13 cellular contexts compared by ENCODE assay signal in the genomic region with DNA sequence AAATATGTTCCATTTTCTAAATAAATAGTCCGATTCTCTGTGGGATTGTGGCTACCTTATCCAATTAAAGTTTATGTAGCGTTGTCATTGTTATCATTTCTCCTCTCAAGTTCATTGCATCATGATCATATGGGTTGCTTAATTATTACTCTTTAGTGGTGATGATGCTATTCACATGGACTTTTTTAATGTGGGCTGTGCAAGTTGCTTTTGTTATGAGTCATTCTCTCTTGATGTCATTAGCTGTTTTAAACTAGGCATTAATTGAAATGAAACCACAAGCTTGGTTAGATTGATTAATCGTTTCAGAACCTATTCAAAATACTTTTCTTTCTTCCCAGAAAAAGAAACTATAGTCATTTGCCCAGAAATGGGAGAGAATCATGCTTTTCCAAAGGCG. TPM values are rescaled to one million over a fixed set of nuclear protein-coding genes. Genes with fewer than 3 reads are reported as not detected.
A peak's percentile ranks its signal among the peaks of the same experiment; 100 is the strongest.
DNase-seq lines count a peak whose midpoint lies in the region; ATAC-seq, FAIRE-seq and TF ChIP-seq lines count a peak whose summit lies in the region.
"Had no signal": no experiment of that assay in that cellular context is flagged by ENCODE, and none has a peak within 500 bp of the region (broad histone marks: within the 10 kb centered on the region; RNA-seq: fewer than 3 reads in every experiment).

No MANE protein-coding gene starts in this region.

- peak overlapping the region; percentile 4 for H3K27ac Mint-ChIP-seq in astrocyte (ENCODE audit: unreplicated experiment)
- no peak overlapping the region for H3K27ac Mint-ChIP-seq in CD4-positive, alpha-beta memory T cell
- H3K27ac Mint-ChIP-seq: activated B cell treated with CpG ODN at 0.5 μM for 24 hours; dendritic cell treated with granulocyte-macrophage colony-stimulating factor and Interleukin-4, amounts not matched to agents 40 ng/mL and 50 ng/mL, for 4 days had no signal

- H3K27me3 Mint-ChIP-seq in astrocyte (ENCODE audit: low read depth, unreplicated experiment): no peaks in the 10 kb centered on the region
- H3K27me3 Mint-ChIP-seq in CD4-positive, alpha-beta memory T cell: peaks cover 2% of the 10 kb centered on the region in 2 donors
- H3K27me3 Mint-ChIP-seq: activated B cell treated with CpG ODN at 0.5 μM for 24 hours had no signal

- H3K27ac ChIP-seq in IMR-90 (ENCODE audit: insufficient read depth, low read length): no peak overlapping the region
- H3K27ac ChIP-seq in astrocyte (ENCODE audit: low read depth, low read length): peak overlapping the region; percentile 97
- peak overlapping the region; percentile 87 for H3K27ac ChIP-seq in keratinocyte (ENCODE audit: control insufficient read depth, insufficient read depth, low read length)
- no peak overlapping the region for H3K27ac ChIP-seq in left lung
- no peak overlapping the region for H3K27ac ChIP-seq in CD4-positive, alpha-beta memory T cell (ENCODE audit: low read depth, low read length)

- H3K9ac ChIP-seq in IMR-90 (ENCODE audit: low read depth, low read length): no peak overlapping the region
- peak overlapping the region; percentile 84 for H3K9ac ChIP-seq in astrocyte (ENCODE audit: low read length)
- H3K9ac ChIP-seq in keratinocyte (ENCODE audit: control insufficient read depth, extremely low read depth, insufficient read depth, low read length): peak overlapping the region; percentile 51

- no peak overlapping the region for H2AK9ac ChIP-seq in IMR-90 (replicated peaks; ENCODE audit: low read depth, low read length, poor library complexity)

- no CpG with 5 or more reads among the region's 4 CpGs for WGBS in IMR-90 (ENCODE audit: extremely low coverage in 2 of 2, insufficient read length in 1 of 2), 2 experiments

- peak overlapping the region; percentile 59 for H2BK5ac ChIP-seq in IMR-90 (ENCODE audit: low read depth, low read length, poor library complexity, severe bottlenecking)

- dilution Hi-C loops in IMR-90 (cut with HindIII; ENCODE audit: low sequenced_read_pairs, unreplicated experiment) (no loop called here), keratinocyte (cut with MboI; ENCODE audit: extremely low pct_ligation_motif_present, low sequenced_read_pairs) (no loop called here)

- no peaks in the 10 kb centered on the region; a peak in 1 of 4 replicates for H3K79me1 ChIP-seq in IMR-90 (ENCODE audit: low read depth in 1 of 2, low read length in 2 of 2)

- ATAC-seq in IMR-90 (ENCODE audit: low read depth) (peak; percentile 53), left lung (no peak), HG02588 (IDR thresholded peaks at IDR 0.05; ENCODE audit: unreplicated experiment) (no peak), Right ventricle myocardium inferior (no peak)
- ATAC-seq: sciatic nerve had no signal

- H3K4me3 Mint-ChIP-seq in astrocyte (ENCODE audit: unreplicated experiment): no peak overlapping the region
- no peak overlapping the region for H3K4me3 Mint-ChIP-seq in CD4-positive, alpha-beta memory T cell
- H3K4me3 Mint-ChIP-seq: activated B cell treated with CpG ODN at 0.5 μM for 24 hours; dendritic cell treated with granulocyte-macrophage colony-stimulating factor and Interleukin-4, amounts not matched to agents 40 ng/mL and 50 ng/mL, for 4 days had no signal

- no TSS peak for BruUV-seq in IMR-90 (replicated peaks; lab: Mats Ljungman, UMichigan)

- no peak overlapping the region for H3K23ac ChIP-seq in IMR-90 (ENCODE audit: low read depth, low read length)

- no peak overlapping the region for H3K14ac ChIP-seq in IMR-90 (replicated peaks; ENCODE audit: low read depth, low read length)

- TF ChIP-seq RAD21 in IMR-90 (IDR thresholded peaks at IDR 0.05; ENCODE audit: low read length): no peak

- H3K9me3 Mint-ChIP-seq in astrocyte (ENCODE audit: unreplicated experiment): no peaks in the 10 kb centered on the region
- peaks cover 0 to 3% (median 0%) of the 10 kb centered on the region in 8 donors for H3K9me3 Mint-ChIP-seq in CD4-positive, alpha-beta memory T cell
- H3K9me3 Mint-ChIP-seq: activated B cell treated with CpG ODN at 0.5 μM for 24 hours; dendritic cell treated with granulocyte-macrophage colony-stimulating factor and Interleukin-4, amounts not matched to agents 40 ng/mL and 50 ng/mL, for 4 days had no signal

- H3K9me3 ChIP-seq in IMR-90 (ENCODE audit: control insufficient read depth, insufficient read depth, low read length): no peaks in the 10 kb centered on the region
- no peaks in the 10 kb centered on the region for H3K9me3 ChIP-seq in astrocyte (ENCODE audit: insufficient read depth, low read depth, low read length)
- no peaks in the 10 kb centered on the region for H3K9me3 ChIP-seq in keratinocyte (ENCODE audit: control insufficient read depth, low read depth, low read length)
- H3K9me3 ChIP-seq in left lung: no peaks in the 10 kb centered on the region
- H3K9me3 ChIP-seq in CD4-positive, alpha-beta memory T cell (ENCODE audit: control insufficient read depth in 1 of 2, low read length in 2 of 2): no peaks in the 10 kb centered on the region

- in situ Hi-C loops in IMR-90 (cut with MboI; ENCODE audit: low sequenced_read_pairs): no loop called here

- TF ChIP-seq CTCF in IMR-90 (conservative IDR thresholded peaks at IDR 0.05; ENCODE audit: low read depth, low read length) (no peak), astrocyte (IDR thresholded peaks at IDR 0.05; ENCODE audit: insufficient read depth, low read depth, low read length) (no peak), keratinocyte (optimal IDR thresholded peaks at IDR 0.05 in 1 of 3, IDR thresholded peaks at IDR 0.05 in 1 of 3, conservative IDR thresholded peaks at IDR 0.05 in 1 of 3; ENCODE audit: extremely low read depth in 1 of 3, insufficient read depth in 2 of 3, low read length in 3 of 3) (no peak), left lung (IDR thresholded peaks at IDR 0.05) (no peak)

- H2BK120ac ChIP-seq in IMR-90 (ENCODE audit: low read depth, low read length): no peak overlapping the region

- H3K4me2 ChIP-seq in IMR-90 (ENCODE audit: low read depth, low read length) (peak overlapping the region; percentile 59; the same call in 1 of the 2 replicates), astrocyte (ENCODE audit: low read length) (peak overlapping the region; percentile 80), keratinocyte (ENCODE audit: control insufficient read depth, extremely low read depth, insufficient read depth, low read depth, low read length) (peak overlapping the region; percentile 76)

- peaks cover 12% of the 10 kb centered on the region for H3K4me1 ChIP-seq in IMR-90 (ENCODE audit: control insufficient read depth, insufficient read depth, low read length)
- peaks cover 54% of the 10 kb centered on the region for H3K4me1 ChIP-seq in astrocyte (ENCODE audit: insufficient read depth, low read length)
- peaks cover 53% of the 10 kb centered on the region for H3K4me1 ChIP-seq in keratinocyte (ENCODE audit: control insufficient read depth, extremely low read depth, insufficient read depth, low read length)
- H3K4me1 ChIP-seq in left lung: no peaks in the 10 kb centered on the region
- no peaks in the 10 kb centered on the region for H3K4me1 ChIP-seq in CD4-positive, alpha-beta memory T cell (ENCODE audit: insufficient read depth, low read length)

- no peak overlapping the region for H4K8ac ChIP-seq in IMR-90 (ENCODE audit: low read depth in 2 of 2, low read length in 2 of 2)

- H3K4me3 ChIP-seq in IMR-90 (ENCODE audit: insufficient read depth, low read depth, low read length): no peak overlapping the region
- peak overlapping the region; percentile 21 for H3K4me3 ChIP-seq in astrocyte (ENCODE audit: insufficient read depth, low read depth, low read length)
- peak overlapping the region in 1 of 3 experiments; percentile 19 for H3K4me3 ChIP-seq in keratinocyte (ENCODE audit: control insufficient read depth in 2 of 3, extremely low read depth in 1 of 3, insufficient read depth in 2 of 3, low read depth in 1 of 3, low read length in 3 of 3)
- H3K4me3 ChIP-seq in left lung: no peak overlapping the region
- H3K4me3 ChIP-seq in CD4-positive, alpha-beta memory T cell (ENCODE audit: low read length in 2 of 2): no peak overlapping the region

- FAIRE-seq in astrocyte (lab: Jason Lieb, UNC) (no peak), keratinocyte (lab: Jason Lieb, UNC) (no peak)

- POLR2A ChIA-PET in IMR-90 (lab: Charles Lee; ENCODE audit: unreplicated experiment): no interaction called here
- POLR2A ChIA-PET in CD4-positive, alpha-beta memory T cell (lab: Charles Lee; ENCODE audit: partially characterized antibody): no interaction called here

- no peak overlapping the region; the same call in 1 of the 2 replicates for H3K18ac ChIP-seq in IMR-90 (ENCODE audit: low read depth, low read length)

- no peak overlapping the region for H2AK5ac ChIP-seq in IMR-90 (ENCODE audit: low read depth, low read length)

- no peaks in the 10 kb centered on the region for H3K36me3 Mint-ChIP-seq in astrocyte (ENCODE audit: low read depth, unreplicated experiment)
- no peaks in the 10 kb centered on the region for H3K36me3 Mint-ChIP-seq in CD4-positive, alpha-beta memory T cell

- H3K4ac ChIP-seq in IMR-90 (ENCODE audit: low read depth, low read length): no peak overlapping the region

- H3K27me3 ChIP-seq in IMR-90 (ENCODE audit: control insufficient read depth, insufficient read depth, low read length): peaks cover 8% of the 10 kb centered on the region
- H3K27me3 ChIP-seq in astrocyte (ENCODE audit: insufficient read depth, low read length): no peaks in the 10 kb centered on the region
- no peaks in the 10 kb centered on the region for H3K27me3 ChIP-seq in keratinocyte (ENCODE audit: control insufficient read depth, extremely low read depth, insufficient read depth, low read length)
- no peaks in the 10 kb centered on the region for H3K27me3 ChIP-seq in left lung
- no peaks in the 10 kb centered on the region for H3K27me3 ChIP-seq in CD4-positive, alpha-beta memory T cell (ENCODE audit: insufficient read depth, low read length)

- intact Hi-C loops in IMR-90 (cut with micrococcal nuclease) (no loop called here), left lung (cut with DNase I) (no loop called here), Right ventricle myocardium inferior (cut with DNase I) (no loop called here)
- intact Hi-C loops in CD4-positive, alpha-beta memory T cell (cut with micrococcal nuclease): no loop called here

- H3K56ac ChIP-seq in IMR-90 (ENCODE audit: extremely low read depth, insufficient read depth, low read length): no peak overlapping the region

- DNase-seq in AG20443 (ENCODE audit: low spot score) (peak; percentile 25), IMR-90 (peak; percentile 88), astrocyte (ENCODE audit: low read depth) (peak; percentile 96), keratinocyte (ENCODE audit: low read depth, low spot score) (peak; percentile 90), left lung (no peak), Right ventricle myocardium inferior (ENCODE audit: missing footprints) (no peak)
- DNase-seq in CD4-positive, alpha-beta memory T cell: no peak
- DNase-seq: activated B cell treated with CpG ODN at 0.5 μM for 24 hours, NCI-H2107, SHP77 had no signal

- H3K79me2 ChIP-seq in astrocyte (ENCODE audit: insufficient read depth, low read length) (peaks cover 36% of the 10 kb centered on the region), keratinocyte (ENCODE audit: control insufficient read depth, insufficient read depth, low read length) (peaks cover 31% of the 10 kb centered on the region)

- no peak overlapping the region for H2AFZ ChIP-seq in IMR-90 (replicated peaks; ENCODE audit: low read length, poor library complexity)
- H2AFZ ChIP-seq in astrocyte (ENCODE audit: low read depth, low read length): no peak overlapping the region
- H2AFZ ChIP-seq in keratinocyte (ENCODE audit: control insufficient read depth, low read length): no peak overlapping the region

- H4K91ac ChIP-seq in IMR-90 (ENCODE audit: insufficient read depth, low read depth, low read length): no peak overlapping the region

- no peak overlapping the region for H2BK20ac ChIP-seq in IMR-90 (ENCODE audit: low read depth, low read length)

- no peak overlapping the region for H2BK15ac ChIP-seq in IMR-90 (ENCODE audit: low read depth, low read length)

- CTCF ChIA-PET in IMR-90 (lab: Yijun Ruan, JAX): interaction anchor here (0.6 kb wide), 1 partner anchor 135 kb away, joined by 9 read pairs; no protein-coding TSS in a partner anchor
- CTCF ChIA-PET in CD4-positive, alpha-beta memory T cell (lab: Charles Lee; ENCODE audit: partially characterized antibody): no interaction called here

- H4K5ac ChIP-seq in IMR-90 (ENCODE audit: low read depth, low read length): no peak overlapping the region

- H3K36me3 ChIP-seq in IMR-90 (ENCODE audit: control insufficient read depth, insufficient read depth, low read length): no peaks in the 10 kb centered on the region
- no peaks in the 10 kb centered on the region for H3K36me3 ChIP-seq in astrocyte (ENCODE audit: insufficient read depth, low read length)
- no peaks in the 10 kb centered on the region for H3K36me3 ChIP-seq in keratinocyte (ENCODE audit: control insufficient read depth in 2 of 2, extremely low read depth in 1 of 2, insufficient read depth in 2 of 2, low read length in 2 of 2)
- H3K36me3 ChIP-seq in left lung: no peaks in the 10 kb centered on the region
- H3K36me3 ChIP-seq in CD4-positive, alpha-beta memory T cell (ENCODE audit: insufficient read depth, low read length): no peaks in the 10 kb centered on the region

- peaks cover 45% of the 10 kb centered on the region for H3K4me1 Mint-ChIP-seq in astrocyte (ENCODE audit: low read depth, unreplicated experiment)
- H3K4me1 Mint-ChIP-seq in CD4-positive, alpha-beta memory T cell: no peaks in the 10 kb centered on the region
- H3K4me1 Mint-ChIP-seq: activated B cell treated with CpG ODN at 0.5 μM for 24 hours had no signal

- no peak for TF ChIP-seq POLR2A in IMR-90 (IDR thresholded peaks at IDR 0.05; ENCODE audit: low read depth, low read length)

- no peaks in the 10 kb centered on the region for H4K20me1 ChIP-seq in IMR-90 (ENCODE audit: insufficient read depth, low read length)
- no peaks in the 10 kb centered on the region for H4K20me1 ChIP-seq in astrocyte (ENCODE audit: insufficient read depth, low read length)
- no peaks in the 10 kb centered on the region for H4K20me1 ChIP-seq in keratinocyte (ENCODE audit: control insufficient read depth, extremely low read depth, insufficient read depth, low read length)

- H3K9me1 ChIP-seq in IMR-90 (ENCODE audit: insufficient read depth, low read length) (no peaks in the 10 kb centered on the region; the same call in 1 of the 2 replicates), keratinocyte (ENCODE audit: control insufficient read depth, extremely low read depth, insufficient read depth, low read length) (no peaks in the 10 kb centered on the region)

RNA-seq across cellular contexts. Expression of gene NHS, which starts 38.2 kb away (rescaled TPM):
- total RNA-seq in IMR-90 (2012; rRNA removed): 0.83 and 0.90 TPM in 2 replicates
- polyA plus RNA-seq in IMR-90 (2012; rRNA removed): 0.36 TPM in 2 replicates
- polyA plus RNA-seq in IMR-90 (2012; cell fraction: cytosol; rRNA removed): 0.08 and 0.13 TPM in 2 replicates
- polyA plus RNA-seq in IMR-90 (2012; cell fraction: nucleus; rRNA removed; ENCODE audit: low replicate concordance): 0.55 and 1.3 TPM in 2 replicates
- 6.6 and 8.1 TPM in 2 replicates for total RNA-seq in astrocyte
- polyA plus RNA-seq in keratinocyte: 3.6 to 5.4 TPM (median 3.7 TPM) in 3 replicates
- polyA plus RNA-seq in keratinocyte (2011; ENCODE audit: low read depth): 3.3 TPM
- 1.8 and 2.3 TPM in 2 replicates for polyA plus RNA-seq in keratinocyte (2011; cell fraction: cytosol; rRNA removed)
- polyA plus RNA-seq in keratinocyte (2011; cell fraction: nucleus; rRNA removed): 11.5 and 12.4 TPM in 2 replicates
- polyA plus RNA-seq in keratinocyte (2012; ENCODE audit: low replicate concordance): 2.5 and 5.1 TPM in 2 replicates
- polyA minus RNA-seq in keratinocyte: 6.2 to 10.9 TPM (median 7.4 TPM) in 3 replicates
- polyA minus RNA-seq in keratinocyte (2011; cell fraction: cytosol; rRNA and poly(A)+ RNA removed): 2.9 TPM
- 7.9 and 14.3 TPM in 2 replicates for polyA minus RNA-seq in keratinocyte (2011; cell fraction: nucleus; rRNA and poly(A)+ RNA removed)
- total RNA-seq in left lung: 1 to 10 TPM; 1.4 to 2.0 TPM
- under 1 TPM; 0.09 to 0.67 TPM for total RNA-seq in CD4-positive, alpha-beta memory T cell
- polyA plus RNA-seq in CD4-positive, alpha-beta memory T cell: not detected
- total RNA-seq in Right ventricle myocardium inferior: 2.8 TPM
- total RNA-seq: activated B cell treated with CpG ODN at 0.5 μM for 24 hours had no signal

Comparison
In these comparisons a context has a peak if more than half of its experiments do, and no peak if none do; other contexts are left out.
1. DNase-seq: peak in AG20443 (single experiment), IMR-90 (single experiment), astrocyte (single experiment) and keratinocyte (single experiment); none in left lung (0 of 2), CD4-positive, alpha-beta memory T cell (0 of 5) and Right ventricle myocardium inferior (single experiment).
2. H3K27ac ChIP-seq: peak in astrocyte (single experiment) and keratinocyte (single experiment); none in IMR-90 (single experiment), left lung (0 of 2) and CD4-positive, alpha-beta memory T cell (single experiment).
3. Peak in every context shown above with its lines, with median percentiles within 50 percentile points of each other: H3K4me2 ChIP-seq.